Comparison of ENCODE assay signal across 1 cellular context in genomic region chr6:27592481-27593199, GRCh38.
TF ChIP-seq lines count a peak whose summit lies in the region.

No MANE protein-coding gene starts in this region.

TF ChIP-seq in K562, 482 proteins besides CTCF, POLR2A, EP300 and RAD21 (continued from another document and continues in another):
- TF ChIP-seq RNF219 (CRISPR knock-in tag; IDR thresholded peaks at IDR 0.05) (no peak), ZNF277 (CRISPR knock-in tag; IDR thresholded peaks at IDR 0.05; ENCODE audit: borderline replicate concordance) (no peak), ZBTB26 (CRISPR knock-in tag; IDR thresholded peaks at IDR 0.05) (0 out of 2 replicates have a peak, but pooled peaks have one; percentile 4), XRCC3 (IDR thresholded peaks at IDR 0.05) (peak; percentile 47; the same call in 1 of the 2 replicates), MCM3 (IDR thresholded peaks at IDR 0.05) (no peak), GTF2A2 (tag; IDR thresholded peaks at IDR 0.05) (no peak), ZC3H4 (CRISPR knock-in tag; IDR thresholded peaks at IDR 0.05; ENCODE audit: borderline replicate concordance) (no peak), ZBTB9 (CRISPR knock-in tag; IDR thresholded peaks at IDR 0.05) (peak; percentile 30; the same call in 1 of the 2 replicates), CEBPG (CRISPR knock-in tag; IDR thresholded peaks at IDR 0.05) (no peak), CEBPG (tag; conservative IDR thresholded peaks at IDR 0.05 in 1 of 2, IDR thresholded peaks at IDR 0.05 in 1 of 2) (no peak), ETV1 (tag; conservative IDR thresholded peaks at IDR 0.05; ENCODE audit: low read depth) (peak; percentile 94), IRF9 (tag; IDR thresholded peaks at IDR 0.05) (no peak), ZNF785 (CRISPR knock-in tag; IDR thresholded peaks at IDR 0.05) (no peak), ZNF449 (CRISPR knock-in tag; IDR thresholded peaks at IDR 0.05) (no peak), NBN (IDR thresholded peaks at IDR 0.05; ENCODE audit: low read depth) (peak; percentile 98), PHB2 (IDR thresholded peaks at IDR 0.05; ENCODE audit: low read depth) (no peak; the same call in 1 of the 2 replicates), ZNF561 (CRISPR knock-in tag; conservative IDR thresholded peaks at IDR 0.05) (no peak), ATF1 (CRISPR knock-in tag; IDR thresholded peaks at IDR 0.05) (no peak), ATF1 (tag; IDR thresholded peaks at IDR 0.05) (peak; percentile 85), AFF4 (CRISPR knock-in tag; IDR thresholded peaks at IDR 0.05) (peak; percentile 86; the same call in 1 of the 2 replicates), FOSL1 (tag; conservative IDR thresholded peaks at IDR 0.05) (peak; percentile 59), ZKSCAN1 (IDR thresholded peaks at IDR 0.05; ENCODE audit: low read depth, low read length) (peak; percentile 83), TAF7 (tag; IDR thresholded peaks at IDR 0.05) (no peak), MYC (IDR thresholded peaks at IDR 0.05; ENCODE audit: low read depth, low read length) (peak; percentile 76), MYC (CRISPR knock-in tag; IDR thresholded peaks at IDR 0.05; ENCODE audit: borderline replicate concordance, low read depth) (no peak)
- TF ChIP-seq, protein P1, sequence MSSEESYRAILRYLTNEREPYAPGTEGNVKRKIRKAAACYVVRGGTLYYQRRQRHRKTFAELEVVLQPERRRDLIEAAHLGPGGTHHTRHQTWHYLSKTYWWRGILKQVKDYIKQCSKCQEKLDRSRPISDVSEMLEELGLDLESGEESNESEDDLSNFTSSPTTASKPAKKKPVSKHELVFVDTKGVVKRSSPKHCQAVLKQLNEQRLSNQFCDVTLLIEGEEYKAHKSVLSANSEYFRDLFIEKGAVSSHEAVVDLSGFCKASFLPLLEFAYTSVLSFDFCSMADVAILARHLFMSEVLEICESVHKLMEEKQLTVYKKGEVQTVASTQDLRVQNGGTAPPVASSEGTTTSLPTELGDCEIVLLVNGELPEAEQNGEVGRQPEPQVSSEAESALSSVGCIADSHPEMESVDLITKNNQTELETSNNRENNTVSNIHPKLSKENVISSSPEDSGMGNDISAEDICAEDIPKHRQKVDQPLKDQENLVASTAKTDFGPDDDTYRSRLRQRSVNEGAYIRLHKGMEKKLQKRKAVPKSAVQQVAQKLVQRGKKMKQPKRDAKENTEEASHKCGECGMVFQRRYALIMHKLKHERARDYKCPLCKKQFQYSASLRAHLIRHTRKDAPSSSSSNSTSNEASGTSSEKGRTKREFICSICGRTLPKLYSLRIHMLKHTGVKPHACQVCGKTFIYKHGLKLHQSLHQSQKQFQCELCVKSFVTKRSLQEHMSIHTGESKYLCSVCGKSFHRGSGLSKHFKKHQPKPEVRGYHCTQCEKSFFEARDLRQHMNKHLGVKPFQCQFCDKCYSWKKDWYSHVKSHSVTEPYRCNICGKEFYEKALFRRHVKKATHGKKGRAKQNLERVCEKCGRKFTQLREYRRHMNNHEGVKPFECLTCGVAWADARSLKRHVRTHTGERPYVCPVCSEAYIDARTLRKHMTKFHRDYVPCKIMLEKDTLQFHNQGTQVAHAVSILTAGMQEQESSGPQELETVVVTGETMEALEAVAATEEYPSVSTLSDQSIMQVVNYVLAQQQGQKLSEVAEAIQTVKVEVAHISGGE (CRISPR knock-in tag; IDR thresholded peaks at IDR 0.05) = no peak
- TF ChIP-seq, protein P2, sequence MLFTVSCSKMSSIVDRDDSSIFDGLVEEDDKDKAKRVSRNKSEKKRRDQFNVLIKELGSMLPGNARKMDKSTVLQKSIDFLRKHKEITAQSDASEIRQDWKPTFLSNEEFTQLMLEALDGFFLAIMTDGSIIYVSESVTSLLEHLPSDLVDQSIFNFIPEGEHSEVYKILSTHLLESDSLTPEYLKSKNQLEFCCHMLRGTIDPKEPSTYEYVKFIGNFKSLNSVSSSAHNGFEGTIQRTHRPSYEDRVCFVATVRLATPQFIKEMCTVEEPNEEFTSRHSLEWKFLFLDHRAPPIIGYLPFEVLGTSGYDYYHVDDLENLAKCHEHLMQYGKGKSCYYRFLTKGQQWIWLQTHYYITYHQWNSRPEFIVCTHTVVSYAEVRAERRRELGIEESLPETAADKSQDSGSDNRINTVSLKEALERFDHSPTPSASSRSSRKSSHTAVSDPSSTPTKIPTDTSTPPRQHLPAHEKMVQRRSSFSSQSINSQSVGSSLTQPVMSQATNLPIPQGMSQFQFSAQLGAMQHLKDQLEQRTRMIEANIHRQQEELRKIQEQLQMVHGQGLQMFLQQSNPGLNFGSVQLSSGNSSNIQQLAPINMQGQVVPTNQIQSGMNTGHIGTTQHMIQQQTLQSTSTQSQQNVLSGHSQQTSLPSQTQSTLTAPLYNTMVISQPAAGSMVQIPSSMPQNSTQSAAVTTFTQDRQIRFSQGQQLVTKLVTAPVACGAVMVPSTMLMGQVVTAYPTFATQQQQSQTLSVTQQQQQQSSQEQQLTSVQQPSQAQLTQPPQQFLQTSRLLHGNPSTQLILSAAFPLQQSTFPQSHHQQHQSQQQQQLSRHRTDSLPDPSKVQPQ (CRISPR knock-in tag; IDR thresholded peaks at IDR 0.05; ENCODE audit: borderline replicate concordance) = no peak
- TF ChIP-seq, protein P3, sequence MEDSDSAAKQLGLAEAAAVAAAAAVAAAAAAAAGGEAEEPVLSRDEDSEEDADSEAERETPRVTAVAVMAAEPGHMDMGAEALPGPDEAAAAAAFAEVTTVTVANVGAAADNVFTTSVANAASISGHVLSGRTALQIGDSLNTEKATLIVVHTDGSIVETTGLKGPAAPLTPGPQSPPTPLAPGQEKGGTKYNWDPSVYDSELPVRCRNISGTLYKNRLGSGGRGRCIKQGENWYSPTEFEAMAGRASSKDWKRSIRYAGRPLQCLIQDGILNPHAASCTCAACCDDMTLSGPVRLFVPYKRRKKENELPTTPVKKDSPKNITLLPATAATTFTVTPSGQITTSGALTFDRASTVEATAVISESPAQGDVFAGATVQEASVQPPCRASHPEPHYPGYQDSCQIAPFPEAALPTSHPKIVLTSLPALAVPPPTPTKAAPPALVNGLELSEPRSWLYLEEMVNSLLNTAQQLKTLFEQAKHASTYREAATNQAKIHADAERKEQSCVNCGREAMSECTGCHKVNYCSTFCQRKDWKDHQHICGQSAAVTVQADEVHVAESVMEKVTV (CRISPR knock-in tag; IDR thresholded peaks at IDR 0.05) = no peak; the same call in 1 of the 2 replicates
- TF ChIP-seq, protein P4, sequence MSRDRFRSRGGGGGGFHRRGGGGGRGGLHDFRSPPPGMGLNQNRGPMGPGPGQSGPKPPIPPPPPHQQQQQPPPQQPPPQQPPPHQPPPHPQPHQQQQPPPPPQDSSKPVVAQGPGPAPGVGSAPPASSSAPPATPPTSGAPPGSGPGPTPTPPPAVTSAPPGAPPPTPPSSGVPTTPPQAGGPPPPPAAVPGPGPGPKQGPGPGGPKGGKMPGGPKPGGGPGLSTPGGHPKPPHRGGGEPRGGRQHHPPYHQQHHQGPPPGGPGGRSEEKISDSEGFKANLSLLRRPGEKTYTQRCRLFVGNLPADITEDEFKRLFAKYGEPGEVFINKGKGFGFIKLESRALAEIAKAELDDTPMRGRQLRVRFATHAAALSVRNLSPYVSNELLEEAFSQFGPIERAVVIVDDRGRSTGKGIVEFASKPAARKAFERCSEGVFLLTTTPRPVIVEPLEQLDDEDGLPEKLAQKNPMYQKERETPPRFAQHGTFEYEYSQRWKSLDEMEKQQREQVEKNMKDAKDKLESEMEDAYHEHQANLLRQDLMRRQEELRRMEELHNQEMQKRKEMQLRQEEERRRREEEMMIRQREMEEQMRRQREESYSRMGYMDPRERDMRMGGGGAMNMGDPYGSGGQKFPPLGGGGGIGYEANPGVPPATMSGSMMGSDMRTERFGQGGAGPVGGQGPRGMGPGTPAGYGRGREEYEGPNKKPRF (IDR thresholded peaks at IDR 0.05; ENCODE audit: low read depth, low read length) = no peak
- TF ChIP-seq, protein P5, sequence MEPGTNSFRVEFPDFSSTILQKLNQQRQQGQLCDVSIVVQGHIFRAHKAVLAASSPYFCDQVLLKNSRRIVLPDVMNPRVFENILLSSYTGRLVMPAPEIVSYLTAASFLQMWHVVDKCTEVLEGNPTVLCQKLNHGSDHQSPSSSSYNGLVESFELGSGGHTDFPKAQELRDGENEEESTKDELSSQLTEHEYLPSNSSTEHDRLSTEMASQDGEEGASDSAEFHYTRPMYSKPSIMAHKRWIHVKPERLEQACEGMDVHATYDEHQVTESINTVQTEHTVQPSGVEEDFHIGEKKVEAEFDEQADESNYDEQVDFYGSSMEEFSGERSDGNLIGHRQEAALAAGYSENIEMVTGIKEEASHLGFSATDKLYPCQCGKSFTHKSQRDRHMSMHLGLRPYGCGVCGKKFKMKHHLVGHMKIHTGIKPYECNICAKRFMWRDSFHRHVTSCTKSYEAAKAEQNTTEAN (CRISPR knock-in tag; IDR thresholded peaks at IDR 0.05) = no peak
